Comparison of ENCODE assay signal across 19 cellular contexts in the genomic region with DNA sequence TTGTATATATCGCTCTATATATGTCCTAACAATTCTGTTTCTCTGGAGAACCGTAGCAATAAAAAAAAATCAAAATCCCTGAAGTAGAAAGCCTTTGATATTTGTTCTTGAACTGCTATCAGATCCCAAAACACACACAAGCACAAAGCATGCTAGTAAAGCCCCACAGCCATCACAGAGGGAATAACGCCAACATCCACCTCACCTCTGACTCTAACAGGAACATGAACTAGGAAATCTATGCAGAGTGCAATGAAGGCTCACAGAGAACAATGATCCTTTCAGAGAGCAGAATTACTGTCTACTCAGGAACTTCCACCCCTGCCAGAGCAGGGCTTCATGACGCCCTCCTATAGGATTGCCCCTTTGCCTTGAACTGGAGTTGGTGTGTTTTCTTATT. TPM values are rescaled to one million over a fixed set of nuclear protein-coding genes. Genes with fewer than 3 reads are reported as not detected.
"Had no signal": no experiment of that assay in that cellular context is flagged by ENCODE, and none has a peak within 500 bp of the region (broad histone marks: within the 10 kb centered on the region; RNA-seq: fewer than 3 reads in every experiment).

No MANE protein-coding gene starts in this region.

RNA-seq across cellular contexts. Expression of a gene that starts 44.1 kb away (rescaled TPM):
- total RNA-seq: activated CD4-positive, alpha-beta memory T cell treated with anti-CD3 and anti-CD28 coated beads for 36 hours; activated CD4-positive, alpha-beta T cell treated with anti-CD3 and anti-CD28 coated beads for 36 hours; activated CD4-positive, alpha-beta T cell treated with anti-CD3 and anti-CD28 coated beads, Interleukin-2, amount 10 ng/mL, durations not matched to agents 24 days and 14 days; activated CD8-positive, alpha-beta memory T cell treated with anti-CD3 and anti-CD28 coated beads for 36 hours; activated CD8-positive, alpha-beta memory T cell treated with anti-CD3 and anti-CD28 coated beads, Interleukin-2, amount 10 ng/mL, durations not matched to agents 7 days and 5 days; activated CD8-positive, alpha-beta T cell treated with anti-CD3 and anti-CD28 coated beads, Interleukin-2, amount 10 ng/mL, durations not matched to agents 7 days and 5 days; activated naive CD4-positive, alpha-beta T cell treated with anti-CD3 and anti-CD28 coated beads for 36 hours; activated naive CD8-positive, alpha-beta T cell treated with anti-CD3 and anti-CD28 coated beads for 36 hours; activated T-helper 1 cell treated with anti-CD3 and anti-CD28 coated beads, Interleukin-12 subunit alpha, Interleukin-12 subunit beta, Interleukin-2, Interleukin-4 antibody, amounts not matched to agents 30 ng/mL and 10 ng/mL and 1 ng/mL, durations not matched to agents 14 hours and 24 hours and 36 hours; activated T-helper 2 cell treated with anti-CD3 and anti-CD28 coated beads, Interferon-gamma antibody, Interleukin-2, Interleukin-4, amounts not matched to agents 10 μg/mL and 5 μg/mL and 100 μg/mL, durations not matched to agents 14 hours and 24 hours and 36 hours; aorta; cardiac septum; dermis blood vessel endothelial cell; foreskin keratinocyte; gastrocnemius medialis; T-helper 17 cell had no signal
- polyA plus RNA-seq: aorta, foreskin keratinocyte, heart left ventricle had no signal

RNA-seq across cellular contexts. Expression of a gene that starts 45.0 kb away (rescaled TPM):
- total RNA-seq: activated CD4-positive, alpha-beta memory T cell treated with anti-CD3 and anti-CD28 coated beads for 36 hours; activated CD4-positive, alpha-beta T cell treated with anti-CD3 and anti-CD28 coated beads for 36 hours; activated CD4-positive, alpha-beta T cell treated with anti-CD3 and anti-CD28 coated beads, Interleukin-2, amount 10 ng/mL, durations not matched to agents 24 days and 14 days; activated CD8-positive, alpha-beta memory T cell treated with anti-CD3 and anti-CD28 coated beads for 36 hours; activated CD8-positive, alpha-beta memory T cell treated with anti-CD3 and anti-CD28 coated beads, Interleukin-2, amount 10 ng/mL, durations not matched to agents 7 days and 5 days; activated CD8-positive, alpha-beta T cell treated with anti-CD3 and anti-CD28 coated beads, Interleukin-2, amount 10 ng/mL, durations not matched to agents 7 days and 5 days; activated naive CD4-positive, alpha-beta T cell treated with anti-CD3 and anti-CD28 coated beads for 36 hours; activated naive CD8-positive, alpha-beta T cell treated with anti-CD3 and anti-CD28 coated beads for 36 hours; activated T-helper 1 cell treated with anti-CD3 and anti-CD28 coated beads, Interleukin-12 subunit alpha, Interleukin-12 subunit beta, Interleukin-2, Interleukin-4 antibody, amounts not matched to agents 30 ng/mL and 10 ng/mL and 1 ng/mL, durations not matched to agents 14 hours and 24 hours and 36 hours; activated T-helper 2 cell treated with anti-CD3 and anti-CD28 coated beads, Interferon-gamma antibody, Interleukin-2, Interleukin-4, amounts not matched to agents 10 μg/mL and 5 μg/mL and 100 μg/mL, durations not matched to agents 14 hours and 24 hours and 36 hours; aorta; cardiac septum; dermis blood vessel endothelial cell; esophagus muscularis mucosa; foreskin keratinocyte; gastrocnemius medialis; heart left ventricle; T-helper 17 cell had no signal
- polyA plus RNA-seq: adrenal gland, aorta, foreskin keratinocyte, heart left ventricle had no signal
